Comparison of ENCODE assay signal across 16 cellular contexts in genomic region chr17:10001296-10001904, GRCh38.
DNase-seq lines count a peak whose midpoint lies in the region; TF ChIP-seq lines count a peak whose summit lies in the region.
"Had no signal": no experiment of that assay in that cellular context is flagged by ENCODE, and none has a peak within 500 bp of the region (broad histone marks: within the 10 kb centered on the region; RNA-seq: fewer than 3 reads in every experiment).

No MANE protein-coding gene starts in this region.

- peaks cover 0 to 1% (median 0%) of the 10 kb centered on the region in 3 donors for H3K27me3 Mint-ChIP-seq in CD14-positive monocyte (ENCODE audit: low read depth in 3 of 3)
- H3K27me3 Mint-ChIP-seq in dendritic cell treated with granulocyte-macrophage colony-stimulating factor and Interleukin-4, amounts not matched to agents 40 ng/mL and 50 ng/mL, for 4 days, result no peaks in the 10 kb centered on the region
- H3K27me3 Mint-ChIP-seq: CD4-positive, alpha-beta memory T cell had no signal

- peak overlapping the region; percentile 7 to 78 (median 42) for H3K27ac Mint-ChIP-seq in CD14-positive monocyte
- H3K27ac Mint-ChIP-seq in dendritic cell treated with granulocyte-macrophage colony-stimulating factor and Interleukin-4, amounts not matched to agents 40 ng/mL and 50 ng/mL, for 4 days, result peak overlapping the region; percentile 52
- H3K27ac Mint-ChIP-seq: CD4-positive, alpha-beta memory T cell had no signal

- peaks cover 55 to 73% of the 10 kb centered on the region in 2 donors for H3K36me3 Mint-ChIP-seq in CD14-positive monocyte
- H3K36me3 Mint-ChIP-seq in dendritic cell treated with granulocyte-macrophage colony-stimulating factor and Interleukin-4, amounts not matched to agents 40 ng/mL and 50 ng/mL, for 4 days (ENCODE audit: low read depth), result peaks cover 21% of the 10 kb centered on the region
- H3K36me3 Mint-ChIP-seq: CD4-positive, alpha-beta memory T cell had no signal

- no peak overlapping the region for H3K4me3 Mint-ChIP-seq in CD14-positive monocyte
- H3K4me3 Mint-ChIP-seq in dendritic cell treated with granulocyte-macrophage colony-stimulating factor and Interleukin-4, amounts not matched to agents 40 ng/mL and 50 ng/mL, for 4 days, result no peak overlapping the region
- H3K4me3 Mint-ChIP-seq: CD4-positive, alpha-beta memory T cell had no signal

- in situ Hi-C loops in KBM-7 (cut with MboI; ENCODE audit: low pct_unique_long_range_greater_than_20kb, low sequenced_read_pairs), result no loop called here

- DNase-seq in CD14-positive monocyte (ENCODE audit: low spot score) (no peak), KBM-7 (peak; percentile 20), posterior vena cava (ENCODE audit: low spot score) (peak; percentile 31), DMS 273 treated with DMSO at 0.1 percent for 48 hours (lab: John Stamatoyannopoulos, UW) (no peak), NCI-H774 (lab: John Stamatoyannopoulos, UW) (no peak)
- DNase-seq in activated naive CD4-positive, alpha-beta T cell (lab: John Stamatoyannopoulos, UW), result no peak
- DNase-seq: ACHN; Calu3; CD4-positive, alpha-beta memory T cell; KG1; NCI-H1105; NCI-H1694; NCI-H2227 treated with DMSO at 0.1 percent for 48 hours; NCI-H524; SJCRH30 had no signal

- H3K4me1 Mint-ChIP-seq in CD14-positive monocyte, result peaks cover 25% of the 10 kb centered on the region
- peaks cover 36% of the 10 kb centered on the region for H3K4me1 Mint-ChIP-seq in dendritic cell treated with granulocyte-macrophage colony-stimulating factor and Interleukin-4, amounts not matched to agents 40 ng/mL and 50 ng/mL, for 4 days (ENCODE audit: low read depth)
- H3K4me1 Mint-ChIP-seq: CD4-positive, alpha-beta memory T cell had no signal

- intact Hi-C loops in CD14-positive monocyte (cut with micrococcal nuclease) (no loop called here), posterior vena cava (cut with DNase I) (no loop called here)
- intact Hi-C loops in dendritic cell treated with granulocyte-macrophage colony-stimulating factor and Interleukin-4, amounts not matched to agents 40 ng/mL and 50 ng/mL, for 4 days (cut with micrococcal nuclease), result no loop called here

- TF ChIP-seq CTCF in CD14-positive monocyte (IDR thresholded peaks at IDR 0.05), result no peak

- H3K9me3 Mint-ChIP-seq in CD14-positive monocyte, result no peaks in the 10 kb centered on the region
- no peaks in the 10 kb centered on the region for H3K9me3 Mint-ChIP-seq in dendritic cell treated with granulocyte-macrophage colony-stimulating factor and Interleukin-4, amounts not matched to agents 40 ng/mL and 50 ng/mL, for 4 days

Comparison
In these comparisons a context has a peak if more than half of its experiments do, and no peak if none do; other contexts are left out.
1. DNase-seq: peak in KBM-7 (single experiment) and posterior vena cava (single experiment); none in CD14-positive monocyte (single experiment), DMS 273 treated with DMSO at 0.1 percent for 48 hours (single experiment), NCI-H774 (single experiment) and activated naive CD4-positive, alpha-beta T cell (0 of 4).